8 cellular contexts compared by ENCODE assay signal in genomic region chr16:80436510-80436909, GRCh38.
"Had no signal": no experiment of that assay in that cellular context is flagged by ENCODE, and none has a peak within 500 bp of the region (broad histone marks: within the 10 kb centered on the region; RNA-seq: fewer than 3 reads in every experiment).

No MANE protein-coding gene starts in this region.

- H3K9me3 Mint-ChIP-seq: GM23338, H9 had no signal

- ATAC-seq: GM23338, HCT116 had no signal

- DNase-seq: GM23248, H7, H9, HCEC 1CT, HFFc6 had no signal

- H3K36me3 ChIP-seq: HAP-1 had no signal

- H3K4me3 ChIP-seq: GM23248, GM23338, HAP-1 had no signal

- H3K27ac Mint-ChIP-seq: GM23338, HFFc6 had no signal

- H3K27ac ChIP-seq: GM23248 had no signal

- H3K4me3 Mint-ChIP-seq: GM23338, H9, HFFc6 had no signal

- H3K4me1 ChIP-seq: HAP-1 had no signal

- H3K9me3 ChIP-seq: HAP-1 had no signal
